In genomic region chr4:94525993-94526740, GRCh38 we compare ENCODE assay signal across 1 cellular context.
TF ChIP-seq lines count a peak whose summit lies in the region.

No MANE protein-coding gene starts in this region.

TF ChIP-seq in GM23338, 12 proteins besides CTCF, POLR2A, EP300 and RAD21 (continued from another document):
- TF ChIP-seq, protein P1, sequence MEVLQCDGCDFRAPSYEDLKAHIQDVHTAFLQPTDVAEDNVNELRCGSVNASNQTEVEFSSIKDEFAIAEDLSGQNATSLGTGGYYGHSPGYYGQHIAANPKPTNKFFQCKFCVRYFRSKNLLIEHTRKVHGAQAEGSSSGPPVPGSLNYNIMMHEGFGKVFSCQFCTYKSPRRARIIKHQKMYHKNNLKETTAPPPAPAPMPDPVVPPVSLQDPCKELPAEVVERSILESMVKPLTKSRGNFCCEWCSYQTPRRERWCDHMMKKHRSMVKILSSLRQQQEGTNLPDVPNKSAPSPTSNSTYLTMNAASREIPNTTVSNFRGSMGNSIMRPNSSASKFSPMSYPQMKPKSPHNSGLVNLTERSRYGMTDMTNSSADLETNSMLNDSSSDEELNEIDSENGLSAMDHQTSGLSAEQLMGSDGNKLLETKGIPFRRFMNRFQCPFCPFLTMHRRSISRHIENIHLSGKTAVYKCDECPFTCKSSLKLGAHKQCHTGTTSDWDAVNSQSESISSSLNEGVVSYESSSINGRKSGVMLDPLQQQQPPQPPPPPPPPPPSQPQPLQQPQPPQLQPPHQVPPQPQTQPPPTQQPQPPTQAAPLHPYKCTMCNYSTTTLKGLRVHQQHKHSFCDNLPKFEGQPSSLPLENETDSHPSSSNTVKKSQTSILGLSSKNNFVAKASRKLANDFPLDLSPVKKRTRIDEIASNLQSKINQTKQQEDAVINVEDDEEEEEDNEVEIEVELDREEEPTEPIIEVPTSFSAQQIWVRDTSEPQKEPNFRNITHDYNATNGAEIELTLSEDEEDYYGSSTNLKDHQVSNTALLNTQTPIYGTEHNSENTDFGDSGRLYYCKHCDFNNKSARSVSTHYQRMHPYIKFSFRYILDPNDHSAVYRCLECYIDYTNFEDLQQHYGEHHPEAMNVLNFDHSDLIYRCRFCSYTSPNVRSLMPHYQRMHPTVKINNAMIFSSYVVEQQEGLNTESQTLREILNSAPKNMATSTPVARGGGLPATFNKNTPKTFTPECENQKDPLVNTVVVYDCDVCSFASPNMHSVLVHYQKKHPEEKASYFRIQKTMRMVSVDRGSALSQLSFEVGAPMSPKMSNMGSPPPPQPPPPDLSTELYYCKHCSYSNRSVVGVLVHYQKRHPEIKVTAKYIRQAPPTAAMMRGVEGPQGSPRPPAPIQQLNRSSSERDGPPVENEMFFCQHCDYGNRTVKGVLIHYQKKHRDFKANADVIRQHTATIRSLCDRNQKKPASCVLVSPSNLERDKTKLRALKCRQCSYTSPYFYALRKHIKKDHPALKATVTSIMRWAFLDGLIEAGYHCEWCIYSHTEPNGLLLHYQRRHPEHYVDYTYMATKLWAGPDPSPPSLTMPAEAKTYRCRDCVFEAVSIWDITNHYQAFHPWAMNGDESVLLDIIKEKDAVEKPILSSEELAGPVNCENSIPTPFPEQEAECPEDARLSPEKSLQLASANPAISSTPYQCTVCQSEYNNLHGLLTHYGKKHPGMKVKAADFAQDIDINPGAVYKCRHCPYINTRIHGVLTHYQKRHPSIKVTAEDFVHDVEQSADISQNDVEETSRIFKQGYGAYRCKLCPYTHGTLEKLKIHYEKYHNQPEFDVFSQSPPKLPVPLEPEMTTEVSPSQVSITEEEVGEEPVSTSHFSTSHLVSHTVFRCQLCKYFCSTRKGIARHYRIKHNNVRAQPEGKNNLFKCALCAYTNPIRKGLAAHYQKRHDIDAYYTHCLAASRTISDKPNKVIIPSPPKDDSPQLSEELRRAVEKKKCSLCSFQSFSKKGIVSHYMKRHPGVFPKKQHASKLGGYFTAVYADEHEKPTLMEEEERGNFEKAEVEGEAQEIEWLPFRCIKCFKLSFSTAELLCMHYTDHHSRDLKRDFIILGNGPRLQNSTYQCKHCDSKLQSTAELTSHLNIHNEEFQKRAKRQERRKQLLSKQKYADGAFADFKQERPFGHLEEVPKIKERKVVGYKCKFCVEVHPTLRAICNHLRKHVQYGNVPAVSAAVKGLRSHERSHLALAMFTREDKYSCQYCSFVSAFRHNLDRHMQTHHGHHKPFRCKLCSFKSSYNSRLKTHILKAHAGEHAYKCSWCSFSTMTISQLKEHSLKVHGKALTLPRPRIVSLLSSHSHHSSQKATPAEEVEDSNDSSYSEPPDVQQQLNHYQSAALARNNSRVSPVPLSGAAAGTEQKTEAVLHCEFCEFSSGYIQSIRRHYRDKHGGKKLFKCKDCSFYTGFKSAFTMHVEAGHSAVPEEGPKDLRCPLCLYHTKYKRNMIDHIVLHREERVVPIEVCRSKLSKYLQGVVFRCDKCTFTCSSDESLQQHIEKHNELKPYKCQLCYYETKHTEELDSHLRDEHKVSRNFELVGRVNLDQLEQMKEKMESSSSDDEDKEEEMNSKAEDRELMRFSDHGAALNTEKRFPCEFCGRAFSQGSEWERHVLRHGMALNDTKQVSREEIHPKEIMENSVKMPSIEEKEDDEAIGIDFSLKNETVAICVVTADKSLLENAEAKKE (CRISPR knock-in tag; IDR thresholded peaks at IDR 0.05): no peak
- TF ChIP-seq EZH2 (IDR thresholded peaks at IDR 0.05; ENCODE audit: low read depth, unreplicated experiment): no peak
- TF ChIP-seq REST (IDR thresholded peaks at IDR 0.05; ENCODE audit: unreplicated experiment): no peak
